ENCODE assay signal across 8 cellular contexts in genomic region chr22:42649261-42650056, GRCh38. TPM values are rescaled to one million over a fixed set of nuclear protein-coding genes. Genes with fewer than 3 reads are reported as not detected.
A peak's percentile ranks its signal among the peaks of the same experiment; 100 is the strongest.
DNase-seq lines count a peak whose midpoint lies in the region; ATAC-seq, FAIRE-seq and TF ChIP-seq lines count a peak whose summit lies in the region.

TSS of gene CYB5R3 (minus strand) at chr22:42649392. CDS start at chr22:42649315, 77 bp downstream.

- ATAC-seq in A549 (peak; percentile 87 to 91), GM18519 (IDR thresholded peaks at IDR 0.05; ENCODE audit: low FRiP score, unreplicated experiment) (peak; percentile 45), HG03103 (IDR thresholded peaks at IDR 0.05; ENCODE audit: low read depth, unreplicated experiment) (peak; percentile 73), left lung (peak; percentile 74)

- H3K36me3 Mint-ChIP-seq in dendritic cell treated with granulocyte-macrophage colony-stimulating factor and Interleukin-4, amounts not matched to agents 40 ng/mL and 50 ng/mL, for 4 days (ENCODE audit: low read depth) = peaks cover 28% of the 10 kb centered on the region

- H3K27ac ChIP-seq in A549 (peak within 1 kb of the TSS; percentile 96 to 97), left lung (peak within 1 kb of the TSS; percentile 90 to 91)

- no peak; a peak in 1 of 5 replicates for TF ChIP-seq RAD21 in A549 (conservative IDR thresholded peaks at IDR 0.05 in 1 of 2, IDR thresholded peaks at IDR 0.05 in 1 of 2)

- no peaks in the 10 kb centered on the region for H3K9me3 ChIP-seq in A549
- H3K9me3 ChIP-seq in left lung = no peaks in the 10 kb centered on the region

- no peak for FAIRE-seq in A549 (lab: Jason Lieb, UNC)

- TF ChIP-seq POLR2A in A549 (IDR thresholded peaks at IDR 0.05; ENCODE audit: low read length) = no peak; the same call in 1 of the 2 replicates

- POLR2A ChIA-PET in A549 (lab: Yijun Ruan, JAX) = interaction anchor here (0.6 to 1.9 kb wide), 6 partner anchors 10 to 340 kb away, joined by 4 to 13 read pairs (median 7); partner anchors contain the start of genes ATP5MGL and POLDIP3

- no peak for TF ChIP-seq EP300 in A549 (IDR thresholded peaks at IDR 0.05)

- CTCF ChIA-PET in A549 (lab: Yijun Ruan, JAX) = interaction anchor here (0.6 to 4.7 kb wide), 11 partner anchors 11 to 1658 kb away, joined by 3 to 29 read pairs (median 3); no protein-coding TSS in a partner anchor

- no peaks in the 10 kb centered on the region for H3K27me3 Mint-ChIP-seq in dendritic cell treated with granulocyte-macrophage colony-stimulating factor and Interleukin-4, amounts not matched to agents 40 ng/mL and 50 ng/mL, for 4 days

- intact Hi-C loops in dendritic cell treated with granulocyte-macrophage colony-stimulating factor and Interleukin-4, amounts not matched to agents 40 ng/mL and 50 ng/mL, for 4 days (cut with micrococcal nuclease) = loop anchor here (2.0 kb wide), 1 partner anchor 35 kb away; the partner anchor contains the start of gene POLDIP3
- intact Hi-C loops in left lung (cut with DNase I) = no loop called here

- H3K36me3 ChIP-seq in left lung = no peaks in the 10 kb centered on the region

- no peaks in the 10 kb centered on the region for H3K9me3 Mint-ChIP-seq in dendritic cell treated with granulocyte-macrophage colony-stimulating factor and Interleukin-4, amounts not matched to agents 40 ng/mL and 50 ng/mL, for 4 days

- no peaks in the 10 kb centered on the region for H3K27me3 ChIP-seq in left lung

- 45% methylated on average over 21 of the region's 79 CpGs for WGBS in A549 (ENCODE audit: missing lambda C conversion rate)

- peak; percentile 65 to 83 for DNase-seq in A549 (ENCODE audit: low read depth in 1 of 2, low spot score in 1 of 2)
- DNase-seq in NCI-H524 (lab: John Stamatoyannopoulos, UW) = peak; percentile 45 to 66
- peak; percentile 72 for DNase-seq in activated CD4-positive, alpha-beta T cell treated with anti-CD3 and anti-CD28 coated beads, Interleukin-2, amount 50 U/mL, for 1 hour
- peak; percentile 88 to 95 for DNase-seq in left lung
- DNase-seq in stimulated activated CD4-positive, alpha-beta T cell treated with anti-CD3 and anti-CD28 coated beads, Interleukin-2, amount 100 ng/mL, for 4 hours (ENCODE audit: low read depth) = peak; percentile 63

- peak within 1 kb of the TSS; percentile 87 for H3K4me3 Mint-ChIP-seq in dendritic cell treated with granulocyte-macrophage colony-stimulating factor and Interleukin-4, amounts not matched to agents 40 ng/mL and 50 ng/mL, for 4 days

- H3K4me3 ChIP-seq in A549 = peak within 1 kb of the TSS; percentile 85
- H3K4me3 ChIP-seq in left lung = peak within 1 kb of the TSS; percentile 64 to 81

- H3K4me1 ChIP-seq in A549 (peaks cover 37% of the 10 kb centered on the region), left lung (peaks cover 38 to 53% of the 10 kb centered on the region in 2 donors)

- TF ChIP-seq CTCF in A549 (IDR thresholded peaks at IDR 0.05) = no peak
- TF ChIP-seq CTCF in left lung (IDR thresholded peaks at IDR 0.05) = no peak

- H3K27ac Mint-ChIP-seq in dendritic cell treated with granulocyte-macrophage colony-stimulating factor and Interleukin-4, amounts not matched to agents 40 ng/mL and 50 ng/mL, for 4 days = peak within 1 kb of the TSS; percentile 87

- H3K4me1 Mint-ChIP-seq in dendritic cell treated with granulocyte-macrophage colony-stimulating factor and Interleukin-4, amounts not matched to agents 40 ng/mL and 50 ng/mL, for 4 days (ENCODE audit: low read depth) = peaks cover 57% of the 10 kb centered on the region

- H3K4me2 ChIP-seq in A549 = peak within 1 kb of the TSS; percentile 88

TF ChIP-seq in A549, 52 proteins besides CTCF, POLR2A, EP300 and RAD21:
- no peak for TF ChIP-seq HES2 (IDR thresholded peaks at IDR 0.05)
- 0 out of 2 replicates have a peak, but pooled peaks have one; percentile 37 for TF ChIP-seq CHD4 (IDR thresholded peaks at IDR 0.05; ENCODE audit: borderline replicate concordance)
- TF ChIP-seq KDM1A (IDR thresholded peaks at IDR 0.05; ENCODE audit: low read depth) = peak; percentile 10; the same call in 1 of the 2 replicates
- TF ChIP-seq USF2 (IDR thresholded peaks at IDR 0.05) = no peak
- TF ChIP-seq PHF8 (IDR thresholded peaks at IDR 0.05; ENCODE audit: borderline replicate concordance, low read depth) = peak; percentile 48; the same call in 1 of the 2 replicates
- TF ChIP-seq CBX2 (IDR thresholded peaks at IDR 0.05; ENCODE audit: borderline replicate concordance, low read depth) = no peak
- TF ChIP-seq ESRRA (IDR thresholded peaks at IDR 0.05; ENCODE audit: borderline replicate concordance, low read length) = no peak
- TF ChIP-seq FOSB (CRISPR knock-in tag; IDR thresholded peaks at IDR 0.05) = no peak
- 0 out of 3 replicates have a peak, but pooled peaks have one; percentile 25 for TF ChIP-seq BCL3 (IDR thresholded peaks at IDR 0.05)
- TF ChIP-seq MAX (IDR thresholded peaks at IDR 0.05) = 0 out of 2 replicates have a peak, but pooled peaks have one; percentile 23
- no peak for TF ChIP-seq CEBPB (IDR thresholded peaks at IDR 0.05)
- TF ChIP-seq TFCP2L1 (CRISPR knock-in tag; IDR thresholded peaks at IDR 0.05) = no peak
- no peak for TF ChIP-seq CBX8 (IDR thresholded peaks at IDR 0.05)
- TF ChIP-seq KDM5A (IDR thresholded peaks at IDR 0.05) = no peak
- peak; percentile 59 to 70; a peak in 3 of 5 replicates for TF ChIP-seq JUN (IDR thresholded peaks at IDR 0.05)
- TF ChIP-seq ZFP36 (IDR thresholded peaks at IDR 0.05; ENCODE audit: borderline replicate concordance, partially characterized antibody) = peak; percentile 91
- no peak for TF ChIP-seq HEYL (CRISPR knock-in tag; IDR thresholded peaks at IDR 0.05)
- no peak for TF ChIP-seq MAZ (IDR thresholded peaks at IDR 0.05; ENCODE audit: borderline replicate concordance, low read depth, low read length)

RNA-seq across cellular contexts. Expression of gene CYB5R3, which starts in this region (rescaled TPM):
- polyA plus RNA-seq in A549 (2011; rRNA removed) (30.8 and 39.4 TPM in 2 replicates), A549 (2017; fragmentation: RNase III; extraction: RNeasy Plus Mini Kit Qiagen cat#74134 plus additional on column Dnase treatment) (47.6 to 54.0 TPM (median 51.8 TPM) in 3 replicates)
- polyA plus RNA-seq in A549 (2012; cell fraction: cytosol; rRNA removed) = 53.4 and 74.7 TPM in 2 replicates
- polyA plus RNA-seq in A549 (2012; cell fraction: nucleus; rRNA removed) = 60.2 and 68.1 TPM in 2 replicates
- 40.5 and 42.5 TPM in 2 replicates for polyA minus RNA-seq in A549 (2011; rRNA and poly(A)+ RNA removed)
- total RNA-seq in left lung = 100 to 1,000 TPM; 250 to 265 TPM

Comparison
In these comparisons a context has a peak if more than half of its experiments do, and no peak if none do; other contexts are left out.
1. Peak in every context shown above with its lines: DNase-seq, ATAC-seq, H3K4me3 ChIP-seq and H3K27ac ChIP-seq.